In genomic region chr7:26196305-26196704, GRCh38 we compare ENCODE assay signal across 8 cellular contexts. TPM values are rescaled to one million over a fixed set of nuclear protein-coding genes. Genes with fewer than 3 reads are reported as not detected.
DNase-seq lines count a peak whose midpoint lies in the region; ATAC-seq and TF ChIP-seq lines count a peak whose summit lies in the region.

No MANE protein-coding gene starts in this region.

- no peak for ATAC-seq in activated T-cell treated with anti-CD3 and anti-CD28 coated beads, Interleukin-2, amount 50 U/mL, for 72 hours (replicated peaks in 1 of 2)
- ATAC-seq in activated B cell treated with CpG ODN at 0.5 μM for 24 hours (ENCODE audit: low read depth) (no peak), omental fat pad (ENCODE audit: low FRiP score) (no peak)
- ATAC-seq in stimulated activated naive CD8-positive, alpha-beta T cell treated with anti-CD3 and anti-CD28 coated beads, Interleukin-15, amount 100 ng/mL, for 72 hours, result no peak

- H3K27me3 Mint-ChIP-seq in activated T-cell treated with anti-CD3 and anti-CD28 coated beads, Interleukin-2, amount 50 U/mL, for 72 hours (ENCODE audit: low read depth), result no peaks in the 10 kb centered on the region
- no peaks in the 10 kb centered on the region for H3K27me3 Mint-ChIP-seq in activated B cell treated with CpG ODN at 0.5 μM for 24 hours
- H3K27me3 Mint-ChIP-seq in glutamatergic neuron (ENCODE audit: unreplicated experiment), result peaks cover 24% of the 10 kb centered on the region
- no peaks in the 10 kb centered on the region for H3K27me3 Mint-ChIP-seq in stimulated activated naive CD8-positive, alpha-beta T cell treated with anti-CD3 and anti-CD28 coated beads, Interleukin-15, amount 100 ng/mL, for 72 hours

- peaks cover 65% of the 10 kb centered on the region for H3K4me1 Mint-ChIP-seq in activated T-cell treated with anti-CD3 and anti-CD28 coated beads, Interleukin-2, amount 50 U/mL, for 72 hours (ENCODE audit: low read depth)
- H3K4me1 Mint-ChIP-seq in activated B cell treated with CpG ODN at 0.5 μM for 24 hours, result peaks cover 65% of the 10 kb centered on the region
- peaks cover 20% of the 10 kb centered on the region for H3K4me1 Mint-ChIP-seq in glutamatergic neuron (ENCODE audit: low read depth, unreplicated experiment)
- H3K4me1 Mint-ChIP-seq in stimulated activated naive CD8-positive, alpha-beta T cell treated with anti-CD3 and anti-CD28 coated beads, Interleukin-15, amount 100 ng/mL, for 72 hours, result peaks cover 77% of the 10 kb centered on the region

- no peaks in the 10 kb centered on the region for H3K9me3 Mint-ChIP-seq in activated T-cell treated with anti-CD3 and anti-CD28 coated beads, Interleukin-2, amount 50 U/mL, for 72 hours
- H3K9me3 Mint-ChIP-seq in activated B cell treated with CpG ODN at 0.5 μM for 24 hours, result no peaks in the 10 kb centered on the region
- peaks cover 27% of the 10 kb centered on the region for H3K9me3 Mint-ChIP-seq in glutamatergic neuron (ENCODE audit: unreplicated experiment)
- no peaks in the 10 kb centered on the region for H3K9me3 Mint-ChIP-seq in stimulated activated naive CD8-positive, alpha-beta T cell treated with anti-CD3 and anti-CD28 coated beads, Interleukin-15, amount 100 ng/mL, for 72 hours

- H3K4me3 Mint-ChIP-seq in activated T-cell treated with anti-CD3 and anti-CD28 coated beads, Interleukin-2, amount 50 U/mL, for 72 hours, result peak overlapping the region; percentile 96 to 100
- H3K4me3 Mint-ChIP-seq in activated B cell treated with CpG ODN at 0.5 μM for 24 hours (peak overlapping the region; percentile 99), glutamatergic neuron (ENCODE audit: unreplicated experiment) (peak overlapping the region; percentile 83)
- peak overlapping the region; percentile 87 to 100 for H3K4me3 Mint-ChIP-seq in stimulated activated naive CD8-positive, alpha-beta T cell treated with anti-CD3 and anti-CD28 coated beads, Interleukin-15, amount 100 ng/mL, for 72 hours

- peaks cover 48 to 81% of the 10 kb centered on the region in 2 donors for H3K36me3 Mint-ChIP-seq in activated T-cell treated with anti-CD3 and anti-CD28 coated beads, Interleukin-2, amount 50 U/mL, for 72 hours (ENCODE audit: insufficient read depth in 2 of 2)
- H3K36me3 Mint-ChIP-seq in activated B cell treated with CpG ODN at 0.5 μM for 24 hours (ENCODE audit: low read depth) (peaks cover 97% of the 10 kb centered on the region), glutamatergic neuron (ENCODE audit: unreplicated experiment) (peaks cover 15% of the 10 kb centered on the region)

- POLR2A ChIA-PET in activated B cell treated with CpG ODN at 0.5 μM for 24 hours (lab: Charles Lee), result interaction anchor here (1.5 to 6.3 kb wide), 4 partner anchors 8 to 105 kb away, joined by 6 to 110 read pairs (median 26); partner anchors contain the start of gene SNX10

- intact Hi-C loops in activated B cell treated with CpG ODN at 0.5 μM for 24 hours (cut with micrococcal nuclease), result loop anchor here (5.0 kb wide), 1 partner anchor 966 kb away; no protein-coding TSS in a partner anchor

- no peak for TF ChIP-seq CTCF in activated B cell treated with CpG ODN at 0.5 μM for 24 hours (IDR thresholded peaks at IDR 0.05)
- TF ChIP-seq CTCF in glutamatergic neuron (IDR thresholded peaks at IDR 0.05; ENCODE audit: partially characterized antibody, unreplicated experiment), result no peak
- no peak for TF ChIP-seq CTCF in omental fat pad (IDR thresholded peaks at IDR 0.05)
- TF ChIP-seq CTCF in GM10266 (IDR thresholded peaks at IDR 0.05; ENCODE audit: control insufficient read depth, insufficient read depth, low read depth, missing control alignments), result no peak

- CTCF ChIA-PET in activated B cell treated with CpG ODN at 0.5 μM for 24 hours (lab: Charles Lee), result interaction anchor here (2.8 to 6.3 kb wide), 5 partner anchors 45 to 302 kb away, joined by 5 to 123 read pairs (median 29); partner anchors contain the start of gene NFE2L3

- H3K27ac Mint-ChIP-seq in activated T-cell treated with anti-CD3 and anti-CD28 coated beads, Interleukin-2, amount 50 U/mL, for 72 hours, result peak overlapping the region; percentile 100
- H3K27ac Mint-ChIP-seq in activated B cell treated with CpG ODN at 0.5 μM for 24 hours (peak overlapping the region; percentile 84), glutamatergic neuron (ENCODE audit: unreplicated experiment) (no peak overlapping the region)
- H3K27ac Mint-ChIP-seq in stimulated activated naive CD8-positive, alpha-beta T cell treated with anti-CD3 and anti-CD28 coated beads, Interleukin-15, amount 100 ng/mL, for 72 hours, result peak overlapping the region; percentile 92 to 95

- DNase-seq in activated T-cell treated with anti-CD3 and anti-CD28 coated beads, Interleukin-2, amount 50 U/mL, for 72 hours, result no peak
- DNase-seq in activated T-cell treated with anti-CD3 and anti-CD28 coated beads for 4 hours, result no peak
- no peak for DNase-seq in activated B cell treated with CpG ODN at 0.5 μM for 24 hours
- no peak for DNase-seq in glutamatergic neuron
- DNase-seq in stimulated activated naive CD8-positive, alpha-beta T cell treated with anti-CD3 and anti-CD28 coated beads, Interleukin-15, amount 100 ng/mL, for 72 hours, result no peak
- no peak for DNase-seq in omental fat pad (ENCODE audit: low spot score)
- no peak for DNase-seq in GM10266 (ENCODE audit: extremely low spot score)
- no peak for DNase-seq in NCI-H187 treated with DMSO at 0.1 percent for 48 hours (lab: John Stamatoyannopoulos, UW)

RNA-seq across cellular contexts. Expression of gene HNRNPA2B1, which starts 4.2 kb away (rescaled TPM):
- total RNA-seq in activated T-cell treated with anti-CD3 and anti-CD28 coated beads, Interleukin-2, amount 50 U/mL, for 72 hours, result 100 to 1,000 TPM; 439 to 483 TPM
- total RNA-seq in activated B cell treated with CpG ODN at 0.5 μM for 24 hours (618 and 634 TPM in 2 replicates), glutamatergic neuron (ENCODE audit: unreplicated experiment) (685 TPM), omental fat pad (100 to 1,000 TPM; 206 to 296 (median 285) TPM)

RNA-seq across cellular contexts. Expression of gene CBX3, which starts 5.2 kb away (rescaled TPM):
- 100 to 1,000 TPM; 201 to 221 TPM for total RNA-seq in activated T-cell treated with anti-CD3 and anti-CD28 coated beads, Interleukin-2, amount 50 U/mL, for 72 hours
- 123 and 125 TPM in 2 replicates for total RNA-seq in activated B cell treated with CpG ODN at 0.5 μM for 24 hours
- total RNA-seq in glutamatergic neuron (ENCODE audit: unreplicated experiment), result 191 TPM
- 100 to 1,000 TPM in 1 of 4 donors, 10 to 100 TPM in 3; 60.1 to 111 (median 87.4) TPM for total RNA-seq in omental fat pad

RNA-seq across cellular contexts. Expression of gene NFE2L3, which starts 44.3 kb away (rescaled TPM):
- 10 to 100 TPM; 18.5 to 22.2 TPM for total RNA-seq in activated T-cell treated with anti-CD3 and anti-CD28 coated beads, Interleukin-2, amount 50 U/mL, for 72 hours
- total RNA-seq in activated B cell treated with CpG ODN at 0.5 μM for 24 hours (2.7 and 3.0 TPM in 2 replicates), glutamatergic neuron (ENCODE audit: unreplicated experiment) (42.1 TPM), omental fat pad (10 to 100 TPM in 1 of 4 donors, 1 to 10 TPM in 3; 3.9 to 12.1 (median 5.3) TPM)
